Comparison of ENCODE assay signal across 9 cellular contexts in the genomic region with DNA sequence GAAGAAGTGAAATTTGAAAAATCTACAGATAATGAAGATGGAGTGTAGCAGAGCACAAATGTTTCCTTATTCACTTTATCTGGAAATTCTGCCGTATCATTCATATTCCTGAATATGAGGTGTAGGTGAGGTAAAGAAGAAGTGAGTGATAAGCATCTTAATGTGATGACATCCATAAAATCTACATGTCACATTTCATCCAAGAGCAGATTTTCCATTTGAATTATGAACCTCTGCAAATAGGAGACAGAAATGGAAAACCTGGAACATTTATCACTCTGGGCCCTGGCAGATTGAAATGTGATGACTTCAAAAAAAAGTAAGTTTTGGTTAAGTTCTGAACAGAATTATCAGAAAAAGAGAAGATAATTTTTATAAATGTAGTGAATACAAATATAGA.
"Had no signal": no experiment of that assay in that cellular context is flagged by ENCODE, and none has a peak within 500 bp of the region (broad histone marks: within the 10 kb centered on the region; RNA-seq: fewer than 3 reads in every experiment).

No MANE protein-coding gene starts in this region.

- DNase-seq: GM23248, GOT3, H7, H9, HCEC 1CT, HFFc6 had no signal

- H3K9me3 ChIP-seq: HAP-1 had no signal

- FAIRE-seq: H1 had no signal

- H3K4me3 ChIP-seq: GM23248, GM23338, HAP-1 had no signal

- H3K4me1 ChIP-seq: HAP-1 had no signal

- H3K4me2 ChIP-seq: GM23338 had no signal

- H2AFZ ChIP-seq: GM23248, GM23338 had no signal

- H3K36me3 ChIP-seq: HAP-1 had no signal

- H3K27ac ChIP-seq: GM23248 had no signal

- H3K9ac ChIP-seq: GM23248 had no signal
